ENCODE assay signal across 14 cellular contexts in genomic region chrX:25941559-25942250, GRCh38.
"Had no signal": no experiment of that assay in that cellular context is flagged by ENCODE, and none has a peak within 500 bp of the region (broad histone marks: within the 10 kb centered on the region; RNA-seq: fewer than 3 reads in every experiment).

No MANE protein-coding gene starts in this region.

- H3K27me3 ChIP-seq: heart left ventricle, sigmoid colon had no signal

- DNase-seq: activated CD4-positive, alpha-beta T cell treated with anti-CD3 and anti-CD28 coated beads, Interleukin-2, amount 50 U/mL, for 1 hour; activated effector memory CD4-positive, alpha-beta T cell treated with Interleukin-2 at 50 U/mL for 16 hours; activated T-cell treated with anti-CD3 and anti-CD28 coated beads, Interleukin-2, amount 50 U/mL, for 1 hour; amygdala; effector memory CD4-positive, alpha-beta T cell; erythroblast; heart left ventricle; islet precursor cell; left ventricle myocardium superior; nephron progenitor cell; psoas muscle; sigmoid colon; stimulated activated naive CD8-positive, alpha-beta T cell treated with anti-CD3 and anti-CD28 coated beads, Interleukin-15, Interleukin-2, amounts not matched to agents 100 U/mL and 50 U/mL, for 24 hours; T-helper 2 cell had no signal

- H3K27ac ChIP-seq: heart left ventricle, psoas muscle, sigmoid colon had no signal

- H3K36me3 ChIP-seq: heart left ventricle, sigmoid colon had no signal

- H3K4me1 ChIP-seq: heart left ventricle, psoas muscle, sigmoid colon had no signal

- H3K4me3 ChIP-seq: heart left ventricle, psoas muscle, sigmoid colon had no signal

- ATAC-seq: heart left ventricle; left ventricle myocardium superior; psoas muscle; stimulated activated naive CD8-positive, alpha-beta T cell treated with anti-CD3 and anti-CD28 coated beads, Interleukin-15, Interleukin-2, amounts not matched to agents 100 U/mL and 50 U/mL, for 24 hours had no signal

- H3K9me3 ChIP-seq: sigmoid colon had no signal
